Comparison of ENCODE assay signal across 9 cellular contexts in the genomic region with DNA sequence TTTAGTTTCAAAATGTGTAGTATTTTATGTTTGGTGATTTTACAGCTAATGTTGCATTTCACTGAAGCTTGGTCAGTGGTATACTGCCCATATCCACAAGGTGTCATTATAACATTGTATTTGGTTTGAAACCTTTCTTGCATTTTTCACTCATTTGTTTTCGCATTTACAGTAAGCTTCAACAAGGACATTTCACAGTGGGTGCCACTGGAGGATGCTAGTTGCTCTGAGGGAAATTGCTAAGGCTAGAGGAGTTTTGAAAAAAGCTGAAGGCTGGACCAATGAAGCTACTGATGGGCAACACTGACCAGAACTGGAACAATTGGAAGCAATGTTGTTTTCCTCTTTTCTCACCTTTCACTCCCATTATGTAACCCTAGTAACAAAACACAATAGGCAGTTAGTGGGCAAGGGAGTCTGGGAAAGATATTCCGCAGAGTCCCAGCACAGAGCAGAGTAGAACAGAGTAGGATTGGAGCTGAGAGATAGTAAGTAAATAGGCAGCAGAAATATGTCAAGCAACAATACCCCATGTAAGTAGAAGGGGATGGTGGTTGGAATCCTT. TPM values are rescaled to one million over a fixed set of nuclear protein-coding genes. Genes with fewer than 3 reads are reported as not detected.
DNase-seq lines count a peak whose midpoint lies in the region; ATAC-seq and TF ChIP-seq lines count a peak whose summit lies in the region.
"Had no signal": no experiment of that assay in that cellular context is flagged by ENCODE, and none has a peak within 500 bp of the region (broad histone marks: within the 10 kb centered on the region; RNA-seq: fewer than 3 reads in every experiment).

No MANE protein-coding gene starts in this region.

- no peaks in the 10 kb centered on the region for H3K27me3 ChIP-seq in HL-60 (ENCODE audit: insufficient read depth, poor library complexity, severe bottlenecking)
- H3K27me3 ChIP-seq in effector memory CD4-positive, alpha-beta T cell (replicated peaks; ENCODE audit: control insufficient read depth, insufficient read depth, low read length, poor library complexity, severe bottlenecking) = no peaks in the 10 kb centered on the region

- H3K4me3 ChIP-seq in HL-60 (replicated peaks; ENCODE audit: insufficient read depth, low read length) = no peak overlapping the region
- no peak overlapping the region for H3K4me3 ChIP-seq in effector memory CD4-positive, alpha-beta T cell (ENCODE audit: insufficient read depth, low read depth, low read length, poor library complexity, severe bottlenecking)

- H3K4me3 Mint-ChIP-seq in endothelial cell (ENCODE audit: unreplicated experiment) (no peak overlapping the region), mesothelial cell of epicardium (no peak overlapping the region)
- no peak overlapping the region for H3K4me3 Mint-ChIP-seq in T-helper 2 cell treated with Interferon-gamma antibody and Interleukin-4, amounts not matched to agents 5 μg/mL and 100 μg/mL, for 36 hours
- H3K4me3 Mint-ChIP-seq: activated B cell treated with CpG ODN at 0.5 μM for 24 hours had no signal

- H3K27ac Mint-ChIP-seq in endothelial cell (ENCODE audit: unreplicated experiment) = peak overlapping the region; percentile 90
- H3K27ac Mint-ChIP-seq in mesothelial cell of epicardium = no peak overlapping the region
- no peak overlapping the region for H3K27ac Mint-ChIP-seq in T-helper 2 cell treated with Interferon-gamma antibody and Interleukin-4, amounts not matched to agents 5 μg/mL and 100 μg/mL, for 36 hours
- H3K27ac Mint-ChIP-seq: activated B cell treated with CpG ODN at 0.5 μM for 24 hours had no signal

- H3K4me1 ChIP-seq in effector memory CD4-positive, alpha-beta T cell (ENCODE audit: control insufficient read depth, insufficient read depth, low read length, poor library complexity, severe bottlenecking) = no peaks in the 10 kb centered on the region

- no peaks in the 10 kb centered on the region for H3K36me3 Mint-ChIP-seq in endothelial cell (ENCODE audit: low read depth, unreplicated experiment)
- no peaks in the 10 kb centered on the region for H3K36me3 Mint-ChIP-seq in mesothelial cell of epicardium
- H3K36me3 Mint-ChIP-seq in T-helper 2 cell treated with Interferon-gamma antibody and Interleukin-4, amounts not matched to agents 5 μg/mL and 100 μg/mL, for 36 hours (ENCODE audit: low read depth) = no peaks in the 10 kb centered on the region

- peak; percentile 46 for TF ChIP-seq CTCF in HL-60 (IDR thresholded peaks at IDR 0.05; ENCODE audit: insufficient read depth, low read length)
- peak; percentile 68 for TF ChIP-seq CTCF in endothelial cell (IDR thresholded peaks at IDR 0.05; ENCODE audit: unreplicated experiment)
- TF ChIP-seq CTCF in mesothelial cell of epicardium (IDR thresholded peaks at IDR 0.05; ENCODE audit: unreplicated experiment) = peak; percentile 71

- no peak overlapping the region for H3K27ac ChIP-seq in HL-60 (replicated peaks)
- no peak overlapping the region for H3K27ac ChIP-seq in effector memory CD4-positive, alpha-beta T cell (ENCODE audit: insufficient read depth, low read length, poor library complexity, severe bottlenecking)

- DNase-seq in DMS153 (lab: John Stamatoyannopoulos, UW) = peak; percentile 16
- DNase-seq in HL-60 (ENCODE audit: low read depth in 1 of 2, low spot score in 1 of 2) = peak in 1 of 2 experiments; percentile 34
- peak; percentile 40 for DNase-seq in OCI-M2 (lab: John Stamatoyannopoulos, UW; ENCODE audit: unreplicated experiment)
- DNase-seq in endothelial cell (ENCODE audit: low spot score) = peak; percentile 26
- DNase-seq in mesothelial cell of epicardium (ENCODE audit: low spot score in 2 of 2, unreplicated experiment in 2 of 2) = no peak
- DNase-seq in T-helper 2 cell treated with Interferon-gamma antibody and Interleukin-4, amounts not matched to agents 5 μg/mL and 100 μg/mL, for 36 hours (ENCODE audit: low spot score) = no peak
- DNase-seq in effector memory CD4-positive, alpha-beta T cell = no peak
- DNase-seq: activated B cell treated with CpG ODN at 0.5 μM for 24 hours had no signal

- peak; percentile 74 for ATAC-seq in GM19452 (IDR thresholded peaks at IDR 0.05; ENCODE audit: unreplicated experiment)

- no peaks in the 10 kb centered on the region for H3K36me3 ChIP-seq in effector memory CD4-positive, alpha-beta T cell (ENCODE audit: control insufficient read depth, insufficient read depth, low read length)

- H3K9me3 ChIP-seq in effector memory CD4-positive, alpha-beta T cell (ENCODE audit: control insufficient read depth, low read length) = no peaks in the 10 kb centered on the region

- H3K9me3 Mint-ChIP-seq in endothelial cell (ENCODE audit: unreplicated experiment) (no peaks in the 10 kb centered on the region), mesothelial cell of epicardium (no peaks in the 10 kb centered on the region)
- H3K9me3 Mint-ChIP-seq in T-helper 2 cell treated with Interferon-gamma antibody and Interleukin-4, amounts not matched to agents 5 μg/mL and 100 μg/mL, for 36 hours = no peaks in the 10 kb centered on the region
- H3K9me3 Mint-ChIP-seq: activated B cell treated with CpG ODN at 0.5 μM for 24 hours had no signal

- peaks cover 3% of the 10 kb centered on the region for H3K4me1 Mint-ChIP-seq in endothelial cell (ENCODE audit: unreplicated experiment)
- H3K4me1 Mint-ChIP-seq in mesothelial cell of epicardium = peaks cover 3% of the 10 kb centered on the region
- H3K4me1 Mint-ChIP-seq in T-helper 2 cell treated with Interferon-gamma antibody and Interleukin-4, amounts not matched to agents 5 μg/mL and 100 μg/mL, for 36 hours (ENCODE audit: low read depth) = no peaks in the 10 kb centered on the region
- H3K4me1 Mint-ChIP-seq: activated B cell treated with CpG ODN at 0.5 μM for 24 hours had no signal

- no peaks in the 10 kb centered on the region for H3K27me3 Mint-ChIP-seq in endothelial cell (ENCODE audit: unreplicated experiment)
- H3K27me3 Mint-ChIP-seq in mesothelial cell of epicardium (ENCODE audit: low read depth) = no peaks in the 10 kb centered on the region
- peaks cover 11% of the 10 kb centered on the region for H3K27me3 Mint-ChIP-seq in T-helper 2 cell treated with Interferon-gamma antibody and Interleukin-4, amounts not matched to agents 5 μg/mL and 100 μg/mL, for 36 hours (ENCODE audit: low read depth)

RNA-seq across cellular contexts. Expression of gene SRI, which starts 23.6 kb away (rescaled TPM):
- total RNA-seq in endothelial cell (ENCODE audit: unreplicated experiment) = 182 TPM
- total RNA-seq in mesothelial cell of epicardium = 82.6 to 84.8 TPM (median 83.5 TPM) in 3 replicates

Comparison
In these comparisons a context has a peak if more than half of its experiments do, and no peak if none do; other contexts are left out.
1. DNase-seq: peak in DMS153 (single experiment), OCI-M2 (single experiment) and endothelial cell (single experiment); none in mesothelial cell of epicardium (0 of 2), T-helper 2 cell treated with Interferon-gamma antibody and Interleukin-4, amounts not matched to agents 5 μg/mL and 100 μg/mL, for 36 hours (single experiment) and effector memory CD4-positive, alpha-beta T cell (0 of 3).
2. Peak in every context shown above with its lines, with median percentiles within 50 percentile points of each other: CTCF ChIP-seq.